In genomic region chr7:90298145-90299038, GRCh38 we compare ENCODE assay signal across 8 cellular contexts. TPM values are rescaled to one million over a fixed set of nuclear protein-coding genes. Genes with fewer than 3 reads are reported as not detected.
DNase-seq lines count a peak whose midpoint lies in the region; ATAC-seq, FAIRE-seq and TF ChIP-seq lines count a peak whose summit lies in the region.

No MANE protein-coding gene starts in this region.

- WGBS in lower leg skin, 2 donors, result 58 to 68% methylated on average over 5 of the region's 5 CpGs

- peak; percentile 41 to 84 for DNase-seq in cardiac muscle cell (ENCODE audit: low read depth in 1 of 2, low spot score in 1 of 2)
- DNase-seq in cardiac septum (ENCODE audit: low spot score), result no peak
- peak; percentile 22 for DNase-seq in NCI-H146 treated with DMSO at 0.1 percent for 48 hours (lab: John Stamatoyannopoulos, UW; ENCODE audit: unreplicated experiment)
- peak; percentile 66 for DNase-seq in amniotic epithelial cell (ENCODE audit: low read depth)
- DNase-seq in inferior parietal cortex (ENCODE audit: extremely low spot score), result peak; percentile 45
- DNase-seq in urothelium cell line (ENCODE audit: low spot score), result peak; percentile 82
- DNase-seq in lower leg skin (ENCODE audit: low spot score in 2 of 2), result no peak

- FAIRE-seq in urothelium cell line (lab: Jason Lieb, UNC), result peak; percentile 95

- H3K9me3 ChIP-seq in cardiac muscle cell (ENCODE audit: low read depth), result no peaks in the 10 kb centered on the region

- TF ChIP-seq POLR2A in lower leg skin (IDR thresholded peaks at IDR 0.05), result no peak

- intact Hi-C loops in cardiac septum (cut with DNase I) (loop anchor here (10.0 kb wide), 1 partner anchor 144 kb away; the partner anchor contains the start of gene STEAP1), lower leg skin (cut with DNase I; ENCODE audit: low total_unique reads) (no loop called here)

- H3K4me3 ChIP-seq in cardiac muscle cell, result no peak overlapping the region
- no peak overlapping the region for H3K4me3 ChIP-seq in lower leg skin (ENCODE audit: low read depth, poor library complexity, severe bottlenecking)

- no peaks in the 10 kb centered on the region for H3K4me1 ChIP-seq in cardiac muscle cell (ENCODE audit: low read depth)

- TF ChIP-seq CTCF in cardiac muscle cell (IDR thresholded peaks at IDR 0.05; ENCODE audit: low read depth, low read length) (peak; percentile 85), lower leg skin (IDR thresholded peaks at IDR 0.05) (no peak)

- peak; percentile 79 for ATAC-seq in HG02678 (IDR thresholded peaks at IDR 0.05; ENCODE audit: unreplicated experiment)

- no peaks in the 10 kb centered on the region for H3K27me3 ChIP-seq in cardiac muscle cell

- no peaks in the 10 kb centered on the region for H3K36me3 ChIP-seq in cardiac muscle cell

- no peak overlapping the region for H3K27ac ChIP-seq in cardiac muscle cell

RNA-seq across cellular contexts. Expression of gene FAM237B, which starts 22.7 kb away (rescaled TPM):
- total RNA-seq in cardiac muscle cell, result not detected in 2 replicates
- polyA plus RNA-seq in cardiac muscle cell, result not detected in 2 replicates
- not detected for total RNA-seq in cardiac septum
- total RNA-seq in lower leg skin, result not detected

RNA-seq across cellular contexts. Expression of gene GTPBP10, which starts 48.1 kb away (rescaled TPM):
- 5.4 and 5.5 TPM in 2 replicates for total RNA-seq in cardiac muscle cell
- 11.2 and 12.7 TPM in 2 replicates for polyA plus RNA-seq in cardiac muscle cell
- 19.4 TPM for total RNA-seq in cardiac septum
- total RNA-seq in lower leg skin, result 10 to 100 TPM; 11.6 to 26.2 (median 15.3) TPM

RNA-seq across cellular contexts. Expression of gene CFAP69, which starts 53.4 kb away (rescaled TPM):
- 4.3 and 19.2 TPM in 2 replicates for total RNA-seq in cardiac muscle cell
- polyA plus RNA-seq in cardiac muscle cell, result 2.5 and 3.9 TPM in 2 replicates
- total RNA-seq in cardiac septum, result 3.6 TPM
- 1 to 10 TPM; 1.3 to 3.7 (median 3.4) TPM for total RNA-seq in lower leg skin

Comparison
In these comparisons a context has a peak if more than half of its experiments do, and no peak if none do; other contexts are left out.
1. DNase-seq: peak in cardiac muscle cell (2 of 2), NCI-H146 treated with DMSO at 0.1 percent for 48 hours (single experiment), amniotic epithelial cell (single experiment), inferior parietal cortex (single experiment) and urothelium cell line (single experiment); none in cardiac septum (single experiment) and lower leg skin (0 of 2).